Comparison of ENCODE assay signal across 19 cellular contexts in genomic region chr9:136303066-136303824, GRCh38. TPM values are rescaled to one million over a fixed set of nuclear protein-coding genes. Genes with fewer than 3 reads are reported as not detected.
DNase-seq lines count a peak whose midpoint lies in the region; ATAC-seq and TF ChIP-seq lines count a peak whose summit lies in the region.
"Had no signal": no experiment of that assay in that cellular context is flagged by ENCODE, and none has a peak within 500 bp of the region (broad histone marks: within the 10 kb centered on the region; RNA-seq: fewer than 3 reads in every experiment).

No MANE protein-coding gene starts in this region.

- H3K36me3 ChIP-seq in BLaER1: no peaks in the 10 kb centered on the region

- H3K9ac ChIP-seq in BLaER1: no peak overlapping the region

- peaks cover 6% of the 10 kb centered on the region; the same call in 1 of the 2 replicates for H4K20me1 ChIP-seq in BLaER1

- no peak overlapping the region for H3K27ac Mint-ChIP-seq in activated CD8-positive, alpha-beta T cell treated with anti-CD3 and anti-CD28 coated beads for 36 hours
- H3K27ac Mint-ChIP-seq: H9 had no signal

- CTCF ChIA-PET in activated CD8-positive, alpha-beta T cell treated with anti-CD3 and anti-CD28 coated beads for 36 hours (lab: Charles Lee): no interaction called here

- H3K27me3 ChIP-seq in BLaER1 (no peaks in the 10 kb centered on the region), foreskin keratinocyte (peaks cover 28% of the 10 kb centered on the region)

- peak overlapping the region; percentile 86 for H3K4me2 ChIP-seq in BLaER1

- no peaks in the 10 kb centered on the region for H3K36me3 Mint-ChIP-seq in activated CD8-positive, alpha-beta T cell treated with anti-CD3 and anti-CD28 coated beads for 36 hours (ENCODE audit: low read depth)

- peak; percentile 27 for TF ChIP-seq CTCF in foreskin keratinocyte (conservative IDR thresholded peaks at IDR 0.05)
- TF ChIP-seq CTCF in activated CD8-positive, alpha-beta T cell treated with anti-CD3 and anti-CD28 coated beads for 36 hours (IDR thresholded peaks at IDR 0.05): no peak

- no peak overlapping the region for H3K27ac ChIP-seq in BLaER1
- H3K27ac ChIP-seq in foreskin keratinocyte: no peak overlapping the region

- DNase-seq in DMS53 (lab: John Stamatoyannopoulos, UW) (peak; percentile 90), NCI-H69 (lab: John Stamatoyannopoulos, UW) (peak; percentile 33), foreskin keratinocyte (peak; percentile 49 to 71), putamen (ENCODE audit: low spot score) (no peak)
- DNase-seq in activated CD8-positive, alpha-beta T cell treated with anti-CD3 and anti-CD28 coated beads for 36 hours: no peak
- DNase-seq: C1 segment of cervical spinal cord, DND-41, H9, KBM-7, NCI-H1105 treated with DMSO at 0.1 percent for 48 hours, NCI-H1694 treated with DMSO at 0.1 percent for 48 hours, NCI-H2107, NCI-H345, NCI-H526 treated with DMSO at 0.1 percent for 48 hours, T-helper 1 cell had no signal

- peaks cover 5% of the 10 kb centered on the region for H3K27me3 Mint-ChIP-seq in activated CD8-positive, alpha-beta T cell treated with anti-CD3 and anti-CD28 coated beads for 36 hours

- no peak overlapping the region for H3K4me3 Mint-ChIP-seq in activated CD8-positive, alpha-beta T cell treated with anti-CD3 and anti-CD28 coated beads for 36 hours
- H3K4me3 Mint-ChIP-seq: H9 had no signal

- peak; percentile 83 for ATAC-seq in foreskin keratinocyte
- no peak for ATAC-seq in GM19397 (IDR thresholded peaks at IDR 0.05; ENCODE audit: unreplicated experiment)
- no peak for ATAC-seq in activated CD8-positive, alpha-beta T cell treated with anti-CD3 and anti-CD28 coated beads for 36 hours

- POLR2A ChIA-PET in activated CD8-positive, alpha-beta T cell treated with anti-CD3 and anti-CD28 coated beads for 36 hours (lab: Charles Lee): interaction anchor here (0.6 kb wide), 1 partner anchor 61 kb away, joined by 3 read pairs; the partner anchor contains the start of gene DNLZ

- H3K9me3 ChIP-seq in BLaER1: no peaks in the 10 kb centered on the region

- no peaks in the 10 kb centered on the region for H3K9me3 Mint-ChIP-seq in activated CD8-positive, alpha-beta T cell treated with anti-CD3 and anti-CD28 coated beads for 36 hours
- H3K9me3 Mint-ChIP-seq: H9 had no signal

- H3K4me1 ChIP-seq in BLaER1: peaks cover 96% of the 10 kb centered on the region
- H3K4me1 ChIP-seq in foreskin keratinocyte: no peaks in the 10 kb centered on the region

- H3K4me1 Mint-ChIP-seq in activated CD8-positive, alpha-beta T cell treated with anti-CD3 and anti-CD28 coated beads for 36 hours (ENCODE audit: low read depth): peaks cover 5% of the 10 kb centered on the region
- H3K4me1 Mint-ChIP-seq: H9 had no signal

- no peak overlapping the region for H3K4me3 ChIP-seq in BLaER1

- intact Hi-C loops in activated CD8-positive, alpha-beta T cell treated with anti-CD3 and anti-CD28 coated beads for 36 hours (cut with micrococcal nuclease): no loop called here

RNA-seq across cellular contexts. Expression of gene CCDC187, which starts 0.6 kb away (rescaled TPM):
- 0.03 TPM in 1 of 2 replicates, not detected in the other for total RNA-seq in foreskin keratinocyte
- polyA plus RNA-seq in foreskin keratinocyte: 0.01 and 0.03 TPM in 2 replicates
- under 1 TPM in 1 of 2 experiments, not detected in 1; 0.07 TPM for total RNA-seq in activated CD8-positive, alpha-beta T cell treated with anti-CD3 and anti-CD28 coated beads for 36 hours
- total RNA-seq: A673, RPMI7951 had no signal

RNA-seq across cellular contexts. Expression of gene GPSM1, which starts 24.1 kb away (rescaled TPM):
- total RNA-seq in foreskin keratinocyte: 3.6 and 6.2 TPM in 2 replicates
- 3.4 and 5.3 TPM in 2 replicates for polyA plus RNA-seq in foreskin keratinocyte
- 1 to 10 TPM; 8.8 to 10.0 TPM for total RNA-seq in activated CD8-positive, alpha-beta T cell treated with anti-CD3 and anti-CD28 coated beads for 36 hours

RNA-seq across cellular contexts. Expression of gene QSOX2, which starts 57.6 kb away (rescaled TPM):
- 11.9 and 13.6 TPM in 2 replicates for total RNA-seq in foreskin keratinocyte
- polyA plus RNA-seq in foreskin keratinocyte: 6.4 and 7.0 TPM in 2 replicates
- 10 to 100 TPM; 21.0 to 21.5 TPM for total RNA-seq in activated CD8-positive, alpha-beta T cell treated with anti-CD3 and anti-CD28 coated beads for 36 hours

Comparison
In these comparisons a context has a peak if more than half of its experiments do, and no peak if none do; other contexts are left out.
1. DNase-seq: peak in DMS53 (single experiment), NCI-H69 (single experiment) and foreskin keratinocyte (2 of 2); none in putamen (single experiment) and activated CD8-positive, alpha-beta T cell treated with anti-CD3 and anti-CD28 coated beads for 36 hours (single experiment).